Comparison of ENCODE assay signal across 2 cellular contexts in the genomic region with DNA sequence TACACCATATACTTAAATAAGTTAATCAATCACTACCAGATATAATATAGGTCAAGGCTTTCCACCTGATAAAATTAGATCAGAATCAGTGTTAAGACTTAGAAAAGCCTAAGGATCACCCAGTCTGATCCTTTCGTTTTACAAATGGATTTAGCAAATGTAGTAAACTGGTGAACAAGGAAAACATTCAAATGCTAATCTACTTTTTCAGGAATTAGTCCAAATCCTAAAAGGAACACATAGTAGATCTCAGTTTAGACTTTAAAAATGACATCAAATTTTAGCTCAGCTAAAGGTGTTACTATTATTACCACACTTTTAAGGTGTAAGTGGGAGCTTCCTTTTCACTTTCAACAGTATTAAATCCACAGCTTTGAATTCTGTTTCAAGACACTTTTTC.
TF ChIP-seq lines count a peak whose summit lies in the region.

No MANE protein-coding gene starts in this region.

TF ChIP-seq in GM23338, 12 proteins besides CTCF, POLR2A, EP300 and RAD21:
- TF ChIP-seq STAT1 (IDR thresholded peaks at IDR 0.05; ENCODE audit: unreplicated experiment), result no peak
- TF ChIP-seq, protein P1, sequence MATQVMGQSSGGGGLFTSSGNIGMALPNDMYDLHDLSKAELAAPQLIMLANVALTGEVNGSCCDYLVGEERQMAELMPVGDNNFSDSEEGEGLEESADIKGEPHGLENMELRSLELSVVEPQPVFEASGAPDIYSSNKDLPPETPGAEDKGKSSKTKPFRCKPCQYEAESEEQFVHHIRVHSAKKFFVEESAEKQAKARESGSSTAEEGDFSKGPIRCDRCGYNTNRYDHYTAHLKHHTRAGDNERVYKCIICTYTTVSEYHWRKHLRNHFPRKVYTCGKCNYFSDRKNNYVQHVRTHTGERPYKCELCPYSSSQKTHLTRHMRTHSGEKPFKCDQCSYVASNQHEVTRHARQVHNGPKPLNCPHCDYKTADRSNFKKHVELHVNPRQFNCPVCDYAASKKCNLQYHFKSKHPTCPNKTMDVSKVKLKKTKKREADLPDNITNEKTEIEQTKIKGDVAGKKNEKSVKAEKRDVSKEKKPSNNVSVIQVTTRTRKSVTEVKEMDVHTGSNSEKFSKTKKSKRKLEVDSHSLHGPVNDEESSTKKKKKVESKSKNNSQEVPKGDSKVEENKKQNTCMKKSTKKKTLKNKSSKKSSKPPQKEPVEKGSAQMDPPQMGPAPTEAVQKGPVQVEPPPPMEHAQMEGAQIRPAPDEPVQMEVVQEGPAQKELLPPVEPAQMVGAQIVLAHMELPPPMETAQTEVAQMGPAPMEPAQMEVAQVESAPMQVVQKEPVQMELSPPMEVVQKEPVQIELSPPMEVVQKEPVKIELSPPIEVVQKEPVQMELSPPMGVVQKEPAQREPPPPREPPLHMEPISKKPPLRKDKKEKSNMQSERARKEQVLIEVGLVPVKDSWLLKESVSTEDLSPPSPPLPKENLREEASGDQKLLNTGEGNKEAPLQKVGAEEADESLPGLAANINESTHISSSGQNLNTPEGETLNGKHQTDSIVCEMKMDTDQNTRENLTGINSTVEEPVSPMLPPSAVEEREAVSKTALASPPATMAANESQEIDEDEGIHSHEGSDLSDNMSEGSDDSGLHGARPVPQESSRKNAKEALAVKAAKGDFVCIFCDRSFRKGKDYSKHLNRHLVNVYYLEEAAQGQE (IDR thresholded peaks at IDR 0.05; ENCODE audit: unreplicated experiment), result no peak
- TF ChIP-seq JUNB (IDR thresholded peaks at IDR 0.05; ENCODE audit: unreplicated experiment), result no peak
- TF ChIP-seq EZH2 (IDR thresholded peaks at IDR 0.05; ENCODE audit: low read depth, unreplicated experiment), result no peak

TF ChIP-seq in K562, 482 proteins besides CTCF, POLR2A, EP300 and RAD21:
- no peak for TF ChIP-seq PRMT5 (CRISPR knock-in tag; IDR thresholded peaks at IDR 0.05)
